20 cellular contexts compared by ENCODE assay signal in the genomic region with DNA sequence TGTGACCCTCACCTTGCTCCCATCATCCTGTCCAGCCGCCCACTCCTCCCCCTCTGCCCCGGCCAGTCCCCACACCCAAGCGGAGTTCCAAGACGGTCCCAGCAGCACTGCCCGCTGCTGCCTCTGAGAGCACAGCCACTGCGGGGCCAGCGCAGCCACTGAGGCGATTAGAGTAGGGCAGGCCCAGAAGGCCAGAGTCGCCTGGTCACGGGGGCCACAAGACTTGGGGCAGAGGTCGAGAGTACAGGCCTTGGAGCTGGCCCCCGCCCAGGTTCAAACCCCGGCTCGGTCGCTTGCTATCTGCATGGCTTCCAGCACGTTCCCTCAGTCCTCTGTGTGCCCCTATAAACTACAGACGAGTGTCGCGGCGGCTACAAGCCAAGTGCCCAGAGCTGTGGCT. TPM values are rescaled to one million over a fixed set of nuclear protein-coding genes. Genes with fewer than 3 reads are reported as not detected.
"Had no signal": no experiment of that assay in that cellular context is flagged by ENCODE, and none has a peak within 500 bp of the region (broad histone marks: within the 10 kb centered on the region; RNA-seq: fewer than 3 reads in every experiment).

No MANE protein-coding gene starts in this region.

- H3K36me3 ChIP-seq: cardiac muscle cell, colonic mucosa, esophagus squamous epithelium, gastroesophageal sphincter, suprapubic skin, tibial artery, upper lobe of left lung had no signal

- H3K27ac ChIP-seq: cardiac muscle cell, colonic mucosa, esophagus squamous epithelium, gastroesophageal sphincter, parathyroid adenoma, psoas muscle, suprapubic skin, tibial artery, upper lobe of left lung had no signal

- H3K4me1 Mint-ChIP-seq: memory B cell had no signal

- H3K27me3 ChIP-seq: cardiac muscle cell, colonic mucosa, tibial artery, upper lobe of left lung had no signal

- H3K9me3 ChIP-seq: colonic mucosa, psoas muscle, suprapubic skin had no signal

- H3K4me1 ChIP-seq: colonic mucosa, gastroesophageal sphincter, parathyroid adenoma, psoas muscle, upper lobe of left lung had no signal

- DNase-seq: colonic mucosa; dermis blood vessel endothelial cell; esophagus squamous epithelium; foreskin fibroblast; islet precursor cell; retina; small intestine; stimulated activated CD4-positive, alpha-beta T cell treated with anti-CD3 and anti-CD28 coated beads, Interleukin-2, amount 100 ng/mL, for 48 hours; stimulated activated naive CD8-positive, alpha-beta T cell treated with anti-CD3 and anti-CD28 coated beads, Interleukin-15, Interleukin-2, amounts not matched to agents 100 U/mL and 50 U/mL, for 24 hours had no signal

- H3K4me3 Mint-ChIP-seq: memory B cell; mesothelial cell of epicardium; natural killer cell treated with Interleukin-12 subunit alpha and Interleukin-12 subunit beta and Interleukin-15 and Interleukin-18, amount 100 ng/mL, for 72 hours had no signal

- H3K36me3 Mint-ChIP-seq: memory B cell; mesothelial cell of epicardium; natural killer cell treated with Interleukin-12 subunit alpha and Interleukin-12 subunit beta and Interleukin-15 and Interleukin-18, amount 100 ng/mL, for 72 hours had no signal

- ATAC-seq: gastroesophageal sphincter; natural killer cell treated with Interleukin-12 subunit alpha and Interleukin-12 subunit beta and Interleukin-15 and Interleukin-18, amount 100 ng/mL, for 72 hours; psoas muscle; stimulated activated naive CD8-positive, alpha-beta T cell treated with anti-CD3 and anti-CD28 coated beads, Interleukin-15, Interleukin-2, amounts not matched to agents 100 U/mL and 50 U/mL, for 24 hours had no signal

- H3K4me3 ChIP-seq: cardiac muscle cell, colonic mucosa, esophagus squamous epithelium, gastroesophageal sphincter, psoas muscle, suprapubic skin, tibial artery, upper lobe of left lung had no signal

- H3K27ac Mint-ChIP-seq: memory B cell; mesothelial cell of epicardium; natural killer cell treated with Interleukin-12 subunit alpha and Interleukin-12 subunit beta and Interleukin-15 and Interleukin-18, amount 100 ng/mL, for 72 hours had no signal

- H3K9me3 Mint-ChIP-seq: memory B cell; natural killer cell treated with Interleukin-12 subunit alpha and Interleukin-12 subunit beta and Interleukin-15 and Interleukin-18, amount 100 ng/mL, for 72 hours had no signal

RNA-seq across cellular contexts. Expression of gene ADRA2C, which starts 53.2 kb away (rescaled TPM):
- total RNA-seq: epithelial cell of proximal tubule; natural killer cell treated with Interleukin-12 subunit alpha and Interleukin-12 subunit beta and Interleukin-15 and Interleukin-18, amount 100 ng/mL, for 72 hours had no signal
